1 cellular context compared by ENCODE assay signal in genomic region chr1:51115714-51116404, GRCh38.
TF ChIP-seq lines count a peak whose summit lies in the region.

No MANE protein-coding gene starts in this region.

TF ChIP-seq in K562, 482 proteins besides CTCF, POLR2A, EP300 and RAD21 (continued from another document):
- TF ChIP-seq ATF3 (IDR thresholded peaks at IDR 0.05) = peak; percentile 52; the same call in 1 of the 2 replicates
- TF ChIP-seq ATF3 (CRISPR knock-in tag; conservative IDR thresholded peaks at IDR 0.05) = no peak
- 0 out of 2 replicates have a peak, but pooled peaks have one; percentile 37 for TF ChIP-seq HMBOX1 (IDR thresholded peaks at IDR 0.05)
- peak; percentile 65 for TF ChIP-seq ARID1B (IDR thresholded peaks at IDR 0.05)
- peak; percentile 33; the same call in 1 of the 2 replicates for TF ChIP-seq ZEB2 (IDR thresholded peaks at IDR 0.05)
- no peak for TF ChIP-seq ZBED1 (IDR thresholded peaks at IDR 0.05)
- peak; percentile 43; the same call in 1 of the 2 replicates for TF ChIP-seq TEAD4 (IDR thresholded peaks at IDR 0.05; ENCODE audit: low read length)
- TF ChIP-seq TEAD4 (CRISPR knock-in tag; IDR thresholded peaks at IDR 0.05; ENCODE audit: borderline replicate concordance) = no peak
